8 cellular contexts compared by ENCODE assay signal in the genomic region with DNA sequence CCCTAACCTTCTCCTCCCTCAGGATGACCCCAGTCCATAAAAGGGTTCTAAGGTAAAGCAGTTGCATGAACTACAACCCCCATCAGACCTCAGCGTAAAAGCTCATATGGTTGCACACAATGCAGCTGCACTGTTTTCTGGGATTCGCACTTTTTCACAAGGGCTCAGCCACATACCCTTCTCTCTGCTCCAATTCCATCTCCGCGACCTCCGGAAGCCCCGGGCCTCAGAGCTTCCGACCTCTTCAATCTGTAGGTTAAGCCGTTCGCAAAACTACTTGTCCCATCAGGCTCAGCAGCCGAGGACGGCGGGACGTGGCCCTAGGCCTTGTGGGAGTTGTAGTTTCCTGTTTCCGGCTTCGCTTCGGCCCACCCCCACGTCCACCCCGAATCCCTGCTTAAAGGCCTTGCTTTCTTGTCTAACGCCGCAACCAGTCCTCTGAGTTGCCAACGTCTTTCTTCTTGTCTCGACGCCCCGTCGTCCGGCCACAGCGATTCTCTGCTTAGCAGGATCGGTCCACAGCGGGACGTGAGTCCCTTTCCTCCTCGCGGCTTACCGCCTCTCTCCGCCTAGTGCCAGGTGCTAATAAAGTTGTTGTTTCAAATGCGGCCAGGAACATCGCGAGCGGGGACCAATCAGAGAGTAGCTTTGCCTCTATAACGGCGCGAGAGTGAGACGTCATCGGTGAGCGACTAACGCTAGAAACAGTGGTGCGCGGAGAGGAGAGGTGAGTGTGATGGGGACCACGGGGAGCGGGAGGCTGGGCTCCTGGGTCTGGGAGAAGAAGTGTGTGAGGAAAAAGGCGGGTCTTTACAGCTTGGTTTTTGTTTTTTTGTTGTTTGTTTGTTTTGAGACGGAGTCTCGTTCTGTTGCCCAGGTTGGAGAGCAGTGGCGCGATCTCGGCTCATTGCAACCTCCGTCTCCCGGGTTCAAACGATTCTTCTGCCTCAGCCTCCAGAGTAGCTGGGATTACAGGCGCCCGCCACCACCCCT. TPM values are rescaled to one million over a fixed set of nuclear protein-coding genes. Genes with fewer than 3 reads are reported as not detected.
A peak's percentile ranks its signal among the peaks of the same experiment; 100 is the strongest.
DNase-seq lines count a peak whose midpoint lies in the region; ATAC-seq, FAIRE-seq and TF ChIP-seq lines count a peak whose summit lies in the region.

A gene with protein sequence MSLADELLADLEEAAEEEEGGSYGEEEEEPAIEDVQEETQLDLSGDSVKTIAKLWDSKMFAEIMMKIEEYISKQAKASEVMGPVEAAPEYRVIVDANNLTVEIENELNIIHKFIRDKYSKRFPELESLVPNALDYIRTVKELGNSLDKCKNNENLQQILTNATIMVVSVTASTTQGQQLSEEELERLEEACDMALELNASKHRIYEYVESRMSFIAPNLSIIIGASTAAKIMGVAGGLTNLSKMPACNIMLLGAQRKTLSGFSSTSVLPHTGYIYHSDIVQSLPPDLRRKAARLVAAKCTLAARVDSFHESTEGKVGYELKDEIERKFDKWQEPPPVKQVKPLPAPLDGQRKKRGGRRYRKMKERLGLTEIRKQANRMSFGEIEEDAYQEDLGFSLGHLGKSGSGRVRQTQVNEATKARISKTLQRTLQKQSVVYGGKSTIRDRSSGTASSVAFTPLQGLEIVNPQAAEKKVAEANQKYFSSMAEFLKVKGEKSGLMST (plus strand): TSS at position 684 of the 993 bp plus-strand sequence. CDS start 2,525 bp downstream, outside the sequence.
A gene with protein sequence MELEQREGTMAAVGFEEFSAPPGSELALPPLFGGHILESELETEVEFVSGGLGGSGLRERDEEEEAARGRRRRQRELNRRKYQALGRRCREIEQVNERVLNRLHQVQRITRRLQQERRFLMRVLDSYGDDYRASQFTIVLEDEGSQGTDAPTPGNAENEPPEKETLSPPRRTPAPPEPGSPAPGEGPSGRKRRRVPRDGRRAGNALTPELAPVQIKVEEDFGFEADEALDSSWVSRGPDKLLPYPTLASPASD (minus strand): TSS at position 587 of the 993 bp plus-strand sequence. CDS start 388 bp downstream, at position 199.

- TF ChIP-seq POLR2A in GM19099 (IDR thresholded peaks at IDR 0.05; ENCODE audit: extremely low read depth, insufficient read length, low read depth) = peak; percentile 77

- peak; percentile 2 for TF ChIP-seq CTCF in kidney (IDR thresholded peaks at IDR 0.05; ENCODE audit: borderline replicate concordance, extremely low read depth, insufficient read depth)

- intact Hi-C loops in kidney (cut with DNase I) = no loop called here

- FAIRE-seq in kidney (lab: Jason Lieb, UNC) = no peak

- peak within 1 kb of the TSS; percentile 94 to 96 for H3K27ac ChIP-seq in kidney (ENCODE audit: low read depth in 2 of 2, low read length in 2 of 2)

- peaks cover 0 to 9% of the 10 kb centered on the region in 2 donors for H3K36me3 ChIP-seq in kidney (ENCODE audit: control insufficient read depth in 1 of 2, insufficient read depth in 2 of 2, low read length in 2 of 2)

- H3K9ac ChIP-seq in kidney (ENCODE audit: low read length in 2 of 2) = peak within 1 kb of the TSS; percentile 79 to 85

- peaks cover 0 to 17% of the 10 kb centered on the region in 2 donors for H3K4me1 ChIP-seq in kidney (ENCODE audit: control insufficient read depth in 1 of 2, insufficient read depth in 1 of 2, low read depth in 1 of 2, low read length in 2 of 2)

- peak within 1 kb of the TSS; percentile 93 to 94 for H3K4me3 ChIP-seq in kidney (ENCODE audit: low read length in 2 of 2)

- H3K9me3 ChIP-seq in kidney (ENCODE audit: control insufficient read depth in 1 of 2, low read length in 2 of 2) = no peaks in the 10 kb centered on the region

- peak; percentile 98 for DNase-seq in AG20443 (ENCODE audit: low spot score)
- peak; percentile 97 for DNase-seq in NCI-H510A (lab: John Stamatoyannopoulos, UW)
- DNase-seq in activated CD4-positive, alpha-beta T cell treated with anti-CD3 and anti-CD28 coated beads for 1 hour = peak; percentile 95
- peak; percentile 95 for DNase-seq in cerebellum (ENCODE audit: low spot score)
- DNase-seq in kidney = peak; percentile 98
- DNase-seq in stimulated activated CD4-positive, alpha-beta T cell treated with anti-CD3 and anti-CD28 coated beads, Interleukin-15, amount 100 ng/mL, for 24 hours = peak; percentile 97

- peak; percentile 82 for ATAC-seq in HG03432 (IDR thresholded peaks at IDR 0.05; ENCODE audit: unreplicated experiment)

RNA-seq across cellular contexts. Expression of the first gene that starts in this region (rescaled TPM):
- total RNA-seq in cerebellum = 23.9 TPM
- 57.2 TPM for total RNA-seq in kidney
- polyA plus RNA-seq in kidney (ENCODE audit: insufficient read depth, low read depth, low replicate concordance) = 55.9 TPM

RNA-seq across cellular contexts. Expression of the second gene that starts in this region (rescaled TPM):
- total RNA-seq in cerebellum (3.9 TPM), kidney (19.2 TPM)
- polyA plus RNA-seq in kidney (ENCODE audit: insufficient read depth, low read depth, low replicate concordance) = 31.6 TPM

Comparison
In these comparisons a context has a peak if more than half of its experiments do, and no peak if none do; other contexts are left out.
1. Peak in every context shown above with its lines: DNase-seq, ATAC-seq, H3K4me3 ChIP-seq and H3K27ac ChIP-seq.